9 cellular contexts compared by ENCODE assay signal in genomic region chr17:31559647-31560501, GRCh38.
DNase-seq lines count a peak whose midpoint lies in the region; ATAC-seq and TF ChIP-seq lines count a peak whose summit lies in the region.
"Had no signal": no experiment of that assay in that cellular context is flagged by ENCODE, and none has a peak within 500 bp of the region (broad histone marks: within the 10 kb centered on the region; RNA-seq: fewer than 3 reads in every experiment).

No MANE protein-coding gene starts in this region.

- intact Hi-C loops in CD8-positive, alpha-beta T cell (cut with DNase I, micrococcal nuclease) = loop anchor here (1.0 to 10.0 kb wide), 3 partner anchors 10 to 885 kb away; partner anchors contain the start of gene PSMD11 (in 1 of the 2)
- intact Hi-C loops in ovary (cut with DNase I) = loop anchor here (1.0 to 5.0 kb wide), 4 partner anchors 10 to 287 kb away; no protein-coding TSS in a partner anchor

- no peaks in the 10 kb centered on the region for H3K9me3 ChIP-seq in CD8-positive, alpha-beta T cell (ENCODE audit: low read length)
- no peaks in the 10 kb centered on the region for H3K9me3 ChIP-seq in ovary

- CTCF ChIA-PET in CD8-positive, alpha-beta T cell (lab: Charles Lee) = interaction anchor here (0.6 to 1.0 kb wide), 3 partner anchors 69 to 282 kb away, joined by 3 to 4 read pairs (median 3); no protein-coding TSS in a partner anchor

- POLR2A ChIA-PET in CD8-positive, alpha-beta T cell (lab: Charles Lee) = no interaction called here

- no peaks in the 10 kb centered on the region for H3K27me3 ChIP-seq in CD8-positive, alpha-beta T cell (ENCODE audit: insufficient read depth, low read length)
- H3K27me3 ChIP-seq in ovary = no peaks in the 10 kb centered on the region

- no peaks in the 10 kb centered on the region for H3K36me3 ChIP-seq in CD8-positive, alpha-beta T cell (ENCODE audit: insufficient read depth, low read length)
- no peaks in the 10 kb centered on the region for H3K36me3 ChIP-seq in ovary

- H3K27me3 Mint-ChIP-seq in CD8-positive, alpha-beta T cell (ENCODE audit: low read depth) = peaks cover 9% of the 10 kb centered on the region

- H3K9me3 Mint-ChIP-seq in CD8-positive, alpha-beta T cell = no peaks in the 10 kb centered on the region
- H3K9me3 Mint-ChIP-seq: activated naive CD8-positive, alpha-beta T cell treated with anti-CD3 and anti-CD28 coated beads, Interleukin-2, amount 10 ng/mL, durations not matched to agents 7 days and 5 days had no signal

- TF ChIP-seq CTCF in CD8-positive, alpha-beta T cell (IDR thresholded peaks at IDR 0.05) = no peak
- TF ChIP-seq CTCF in foreskin fibroblast (IDR thresholded peaks at IDR 0.05; ENCODE audit: low read depth, low read length) = no peak
- no peak for TF ChIP-seq CTCF in ovary (IDR thresholded peaks at IDR 0.05)

- ATAC-seq in CD8-positive, alpha-beta T cell = no peak
- ATAC-seq in HG03439 (IDR thresholded peaks at IDR 0.05; ENCODE audit: unreplicated experiment) (no peak), GM21447 (IDR thresholded peaks at IDR 0.05; ENCODE audit: unreplicated experiment) (no peak), HG02852 (IDR thresholded peaks at IDR 0.05; ENCODE audit: unreplicated experiment) (no peak), GM18517 (IDR thresholded peaks at IDR 0.05; ENCODE audit: unreplicated experiment) (no peak)

- peak overlapping the region; percentile 54 for H3K4me3 Mint-ChIP-seq in CD8-positive, alpha-beta T cell
- H3K4me3 Mint-ChIP-seq: activated naive CD8-positive, alpha-beta T cell treated with anti-CD3 and anti-CD28 coated beads, Interleukin-2, amount 10 ng/mL, durations not matched to agents 7 days and 5 days had no signal

- H3K4me1 ChIP-seq in CD8-positive, alpha-beta T cell (ENCODE audit: insufficient read depth, low read length) = peaks cover 6% of the 10 kb centered on the region
- peaks cover 11% of the 10 kb centered on the region for H3K4me1 ChIP-seq in ovary (ENCODE audit: insufficient read depth)

- H3K36me3 Mint-ChIP-seq in CD8-positive, alpha-beta T cell = no peaks in the 10 kb centered on the region
- H3K36me3 Mint-ChIP-seq: activated naive CD8-positive, alpha-beta T cell treated with anti-CD3 and anti-CD28 coated beads, Interleukin-2, amount 10 ng/mL, durations not matched to agents 7 days and 5 days had no signal

- 6 to 11% (median 7%) methylated on average over 68 to 82 of the region's 82 CpGs for WGBS in ovary, 3 donors

- peaks cover 7% of the 10 kb centered on the region for H3K4me1 Mint-ChIP-seq in CD8-positive, alpha-beta T cell (ENCODE audit: low read depth)

- no peak for TF ChIP-seq EP300 in ovary (IDR thresholded peaks at IDR 0.05)

- no peak overlapping the region for H3K27ac Mint-ChIP-seq in CD8-positive, alpha-beta T cell
- H3K27ac Mint-ChIP-seq: activated naive CD8-positive, alpha-beta T cell treated with anti-CD3 and anti-CD28 coated beads, Interleukin-2, amount 10 ng/mL, durations not matched to agents 7 days and 5 days had no signal

- H3K4me3 ChIP-seq in CD8-positive, alpha-beta T cell (ENCODE audit: low read depth, low read length) = peak overlapping the region; percentile 35
- H3K4me3 ChIP-seq in foreskin fibroblast (ENCODE audit: low read depth in 1 of 2, low read length in 2 of 2) (peak overlapping the region; percentile 81 to 89), ovary (peak overlapping the region; percentile 54)

- no peak for TF ChIP-seq POLR2A in ovary (IDR thresholded peaks at IDR 0.05)

- no peak overlapping the region for H3K27ac ChIP-seq in CD8-positive, alpha-beta T cell (ENCODE audit: low read depth, low read length)
- H3K27ac ChIP-seq in ovary = peak overlapping the region; percentile 77 to 81

- DNase-seq in CD8-positive, alpha-beta T cell = no peak
- DNase-seq in RPMI7951 (ENCODE audit: low read depth) = peak; percentile 35
- DNase-seq in foreskin fibroblast = peak in 1 of 2 donors; percentile 48
- peak; percentile 28 to 62 (median 47) for DNase-seq in ovary

Comparison
In these comparisons a context has a peak if more than half of its experiments do, and no peak if none do; other contexts are left out.
1. DNase-seq: peak in RPMI7951 (single experiment) and ovary (5 of 5); none in CD8-positive, alpha-beta T cell (0 of 7).
2. H3K4me3 ChIP-seq: peak in every context shown above with its lines; median percentile 85 in foreskin fibroblast; 54 in ovary; 35 in CD8-positive, alpha-beta T cell.